Comparison of ENCODE assay signal across 9 cellular contexts in genomic region chr6:42104807-42105713, GRCh38. TPM values are rescaled to one million over a fixed set of nuclear protein-coding genes. Genes with fewer than 3 reads are reported as not detected.
DNase-seq lines count a peak whose midpoint lies in the region; ATAC-seq and TF ChIP-seq lines count a peak whose summit lies in the region.
"Had no signal": no experiment of that assay in that cellular context is flagged by ENCODE, and none has a peak within 500 bp of the region (broad histone marks: within the 10 kb centered on the region; RNA-seq: fewer than 3 reads in every experiment).

No MANE protein-coding gene starts in this region.

- H4K20me1 ChIP-seq in SK-N-SH (ENCODE audit: insufficient read depth) = no peaks in the 10 kb centered on the region

- H3K36me3 Mint-ChIP-seq in WTC11 = peaks cover 44% of the 10 kb centered on the region
- H3K36me3 Mint-ChIP-seq in activated T-helper 2 cell treated with anti-CD3 and anti-CD28 coated beads, Interferon-gamma antibody, Interleukin-2, Interleukin-4, amounts not matched to agents 10 μg/mL and 5 μg/mL and 100 μg/mL, durations not matched to agents 14 hours and 24 hours and 36 hours (ENCODE audit: low read depth) = no peaks in the 10 kb centered on the region

- H3K4me3 Mint-ChIP-seq in WTC11 = peak overlapping the region; percentile 46
- no peak overlapping the region for H3K4me3 Mint-ChIP-seq in activated T-helper 2 cell treated with anti-CD3 and anti-CD28 coated beads, Interferon-gamma antibody, Interleukin-2, Interleukin-4, amounts not matched to agents 10 μg/mL and 5 μg/mL and 100 μg/mL, durations not matched to agents 14 hours and 24 hours and 36 hours (ENCODE audit: low read depth)

- no peak overlapping the region for H3K27ac Mint-ChIP-seq in WTC11
- no peak overlapping the region for H3K27ac Mint-ChIP-seq in activated T-helper 2 cell treated with anti-CD3 and anti-CD28 coated beads, Interferon-gamma antibody, Interleukin-2, Interleukin-4, amounts not matched to agents 10 μg/mL and 5 μg/mL and 100 μg/mL, durations not matched to agents 14 hours and 24 hours and 36 hours

- no peak for TF ChIP-seq EP300 in upper lobe of left lung (IDR thresholded peaks at IDR 0.05)
- TF ChIP-seq EP300 in SK-N-SH (IDR thresholded peaks at IDR 0.05; ENCODE audit: borderline replicate concordance in 1 of 2, low read depth in 1 of 2, low read length in 1 of 2) = no peak

- peaks cover 47% of the 10 kb centered on the region for H3K36me3 ChIP-seq in iPS-20b (ENCODE audit: insufficient read depth, low read depth, low read length)
- peaks cover 0 to 7% (median 0%) of the 10 kb centered on the region in 4 donors for H3K36me3 ChIP-seq in upper lobe of left lung
- no peaks in the 10 kb centered on the region for H3K36me3 ChIP-seq in SK-N-SH (replicated peaks in 1 of 2; ENCODE audit: control insufficient read depth in 1 of 2, insufficient read depth in 2 of 2, low read length in 1 of 2)

- no peaks in the 10 kb centered on the region for H3K9me2 ChIP-seq in SK-N-SH

- peaks cover 5% of the 10 kb centered on the region for H3K27me3 Mint-ChIP-seq in WTC11 (ENCODE audit: low read depth)
- no peaks in the 10 kb centered on the region for H3K27me3 Mint-ChIP-seq in activated T-helper 2 cell treated with anti-CD3 and anti-CD28 coated beads, Interferon-gamma antibody, Interleukin-2, Interleukin-4, amounts not matched to agents 10 μg/mL and 5 μg/mL and 100 μg/mL, durations not matched to agents 14 hours and 24 hours and 36 hours (ENCODE audit: low read depth)

- POLR2A ChIA-PET in WTC11 (lab: Charles Lee) = interaction anchor here (0.5 to 2.1 kb wide), 4 partner anchors 9 to 110 kb away, joined by 3 to 5 read pairs (median 4); partner anchors contain the start of gene C6orf132
- POLR2A ChIA-PET in SK-N-SH (lab: Yijun Ruan, JAX) = no interaction called here

- H3K27ac ChIP-seq in iPS-20b (ENCODE audit: low read length) (no peak overlapping the region), upper lobe of left lung (peak overlapping the region in 2 of 4 donors; percentile 26 to 82), SK-N-SH (ENCODE audit: low read depth in 2 of 2, low read length in 1 of 2) (no peak overlapping the region)

- no peak overlapping the region for H3K4me2 ChIP-seq in SK-N-SH

- no peaks in the 10 kb centered on the region for H3K9me3 ChIP-seq in iPS-20b (ENCODE audit: insufficient read depth, low read depth, low read length)
- H3K9me3 ChIP-seq in upper lobe of left lung = no peaks in the 10 kb centered on the region
- H3K9me3 ChIP-seq in SK-N-SH = no peaks in the 10 kb centered on the region

- H3K9ac ChIP-seq in iPS-20b (ENCODE audit: low read depth, low read length) (peak overlapping the region; percentile 54; the same call in 1 of the 2 replicates), SK-N-SH (no peak overlapping the region)

- H3K27me3 ChIP-seq in iPS-20b (ENCODE audit: insufficient read depth, low read length) = peaks cover 7% of the 10 kb centered on the region; the same call in 1 of the 2 replicates
- peaks cover 0 to 7% (median 0%) of the 10 kb centered on the region in 4 donors for H3K27me3 ChIP-seq in upper lobe of left lung
- H3K27me3 ChIP-seq in SK-N-SH (ENCODE audit: insufficient read depth) = no peaks in the 10 kb centered on the region

- CTCF ChIA-PET in WTC11 (lab: Charles Lee) (interaction anchor here (0.6 to 4.5 kb wide), 56 partner anchors 8 to 686 kb away, joined by 3 to 127 read pairs (median 6); partner anchors contain the start of genes BYSL, C6orf132, FRS3 and GUCA1B), SK-N-SH (lab: Yijun Ruan, JAX) (interaction anchor here (1.0 to 2.5 kb wide), 5 partner anchors 13 to 443 kb away, joined by 3 to 6 read pairs (median 5); no protein-coding TSS in a partner anchor)

- TF ChIP-seq CTCF in WTC11 (IDR thresholded peaks at IDR 0.05) (no peak), upper lobe of left lung (IDR thresholded peaks at IDR 0.05) (no peak), SK-N-SH (IDR thresholded peaks at IDR 0.05) (no peak)

- ATAC-seq in Right ventricle myocardium inferior (no peak), Right ventricle myocardium superior (ENCODE audit: poor library complexity) (no peak), WTC11 (peak; percentile 29), upper lobe of left lung (ENCODE audit: low FRiP score in 2 of 2) (no peak)

- DNase-seq in Right ventricle myocardium inferior (ENCODE audit: missing footprints) (peak; percentile 50), Right ventricle myocardium superior (no peak), WTC11 (ENCODE audit: low spot score) (peak; percentile 56), upper lobe of left lung (peak in 1 of 2 donors; percentile 73), NK-92 (lab: John Stamatoyannopoulos, UW; ENCODE audit: unreplicated experiment) (no peak), SK-N-SH (no peak)
- DNase-seq in activated T-helper 2 cell treated with anti-CD3 and anti-CD28 coated beads, Interferon-gamma antibody, Interleukin-2, Interleukin-4, amounts not matched to agents 10 μg/mL and 5 μg/mL and 100 μg/mL, durations not matched to agents 14 hours and 24 hours and 36 hours (ENCODE audit: low spot score) = no peak
- DNase-seq: hippocampal formation had no signal

- no peaks in the 10 kb centered on the region for H3K79me2 ChIP-seq in SK-N-SH (ENCODE audit: insufficient read depth)

- H2AFZ ChIP-seq in SK-N-SH (ENCODE audit: low read depth) = no peak overlapping the region

- TF ChIP-seq RAD21 in SK-N-SH (IDR thresholded peaks at IDR 0.05; ENCODE audit: low read length) = no peak

- WGBS in upper lobe of left lung, 2 donors = 63 to 64% methylated on average over 21 to 31 of the region's 35 CpGs
- WGBS in SK-N-SH (ENCODE audit: low lambda C conversion rate) = 96% methylated on average over 10 of the region's 35 CpGs

- H3K4me3 ChIP-seq in iPS-20b (ENCODE audit: low read length) (peak overlapping the region; percentile 52; the same call in 1 of the 2 replicates), upper lobe of left lung (peak overlapping the region in 3 of 4 donors; percentile 39 to 53 (median 50)), SK-N-SH (ENCODE audit: low read depth in 2 of 2, low read length in 1 of 2) (no peak overlapping the region)

- no peaks in the 10 kb centered on the region for H3K9me3 Mint-ChIP-seq in WTC11
- no peaks in the 10 kb centered on the region for H3K9me3 Mint-ChIP-seq in activated T-helper 2 cell treated with anti-CD3 and anti-CD28 coated beads, Interferon-gamma antibody, Interleukin-2, Interleukin-4, amounts not matched to agents 10 μg/mL and 5 μg/mL and 100 μg/mL, durations not matched to agents 14 hours and 24 hours and 36 hours

- H3K4me1 ChIP-seq in iPS-20b (ENCODE audit: insufficient read depth, low read length) = peaks cover 4% of the 10 kb centered on the region; the same call in 1 of the 2 replicates
- H3K4me1 ChIP-seq in upper lobe of left lung = peaks cover 27 to 41% (median 30%) of the 10 kb centered on the region in 4 donors
- H3K4me1 ChIP-seq in SK-N-SH (ENCODE audit: control insufficient read depth in 1 of 2, insufficient read depth in 2 of 2, low read depth in 1 of 2, low read length in 1 of 2) = 0 out of 4 replicates have a peak, but pooled peaks cover 0 to 7% of the 10 kb centered on the region in 2 experiments

- no peaks in the 10 kb centered on the region for H3F3A ChIP-seq in SK-N-SH (replicated peaks; ENCODE audit: insufficient read depth)

- intact Hi-C loops in Right ventricle myocardium inferior (cut with DNase I) = loop anchor here (5.0 kb wide), 1 partner anchor 38 kb away; no protein-coding TSS in a partner anchor
- intact Hi-C loops in Right ventricle myocardium superior (cut with DNase I) = no loop called here
- intact Hi-C loops in activated T-helper 2 cell treated with anti-CD3 and anti-CD28 coated beads, Interferon-gamma antibody, Interleukin-2, Interleukin-4, amounts not matched to agents 10 μg/mL and 5 μg/mL and 100 μg/mL, durations not matched to agents 14 hours and 24 hours and 36 hours (cut with micrococcal nuclease) = loop anchor here (1.0 to 2.0 kb wide), 2 partner anchors 30 to 318 kb away; partner anchors contain the start of gene TOMM6

- H3K4me1 Mint-ChIP-seq in WTC11 = peaks cover 19% of the 10 kb centered on the region
- peaks cover 15% of the 10 kb centered on the region for H3K4me1 Mint-ChIP-seq in activated T-helper 2 cell treated with anti-CD3 and anti-CD28 coated beads, Interferon-gamma antibody, Interleukin-2, Interleukin-4, amounts not matched to agents 10 μg/mL and 5 μg/mL and 100 μg/mL, durations not matched to agents 14 hours and 24 hours and 36 hours (ENCODE audit: low read depth)

- TF ChIP-seq POLR2A in upper lobe of left lung (IDR thresholded peaks at IDR 0.05) = no peak

TF ChIP-seq in WTC11, 78 proteins besides CTCF, POLR2A, EP300 and RAD21 (continues in another document):
- TF ChIP-seq OVOL2 (CRISPR knock-in tag; IDR thresholded peaks at IDR 0.05; ENCODE audit: borderline replicate concordance) (no peak), ZNF263 (CRISPR knock-in tag; IDR thresholded peaks at IDR 0.05; ENCODE audit: low read depth) (0 out of 2 replicates have a peak, but pooled peaks have one; percentile 38)

RNA-seq across cellular contexts. Expression of gene C6orf132, which starts 37.4 kb away (rescaled TPM):
- 2.0 TPM for total RNA-seq in Right ventricle myocardium inferior
- 1.9 TPM for total RNA-seq in Right ventricle myocardium superior
- 38.1 to 52.6 TPM (median 38.2 TPM) in 3 replicates for total RNA-seq in WTC11 (2021)
- total RNA-seq in upper lobe of left lung = 10 to 100 TPM in 5 of 6 donors, 1 to 10 TPM in 1; 9.4 to 26.3 (median 17.0) TPM
- total RNA-seq in activated T-helper 2 cell treated with anti-CD3 and anti-CD28 coated beads, Interferon-gamma antibody, Interleukin-2, Interleukin-4, amounts not matched to agents 10 μg/mL and 5 μg/mL and 100 μg/mL, durations not matched to agents 14 hours and 24 hours and 36 hours = 0.09 and 0.23 TPM in 2 replicates
- not detected in 2 replicates for polyA plus RNA-seq in SK-N-SH (2012; rRNA removed)
- not detected in 2 replicates for polyA plus RNA-seq in SK-N-SH (2012; cell fraction: cytosol; rRNA removed)
- polyA plus RNA-seq in SK-N-SH (2012; cell fraction: nucleus; rRNA removed) = not detected in 2 replicates

RNA-seq across cellular contexts. Expression of gene TAF8, which starts 54.7 kb away (rescaled TPM):
- total RNA-seq in Right ventricle myocardium inferior (31.5 TPM), Right ventricle myocardium superior (28.7 TPM), WTC11 (2021) (29.6 to 33.6 TPM (median 31.0 TPM) in 3 replicates), upper lobe of left lung (10 to 100 TPM; 23.0 to 67.1 (median 34.4) TPM)
- total RNA-seq in activated T-helper 2 cell treated with anti-CD3 and anti-CD28 coated beads, Interferon-gamma antibody, Interleukin-2, Interleukin-4, amounts not matched to agents 10 μg/mL and 5 μg/mL and 100 μg/mL, durations not matched to agents 14 hours and 24 hours and 36 hours = 38.8 and 41.9 TPM in 2 replicates
- polyA plus RNA-seq in SK-N-SH (2012; rRNA removed) = 21.7 and 27.8 TPM in 2 replicates
- polyA plus RNA-seq in SK-N-SH (2012; cell fraction: cytosol; rRNA removed) = 16.9 and 17.1 TPM in 2 replicates
- polyA plus RNA-seq in SK-N-SH (2012; cell fraction: nucleus; rRNA removed) = 24.3 and 33.4 TPM in 2 replicates

Comparison
In these comparisons a context has a peak if more than half of its experiments do, and no peak if none do; other contexts are left out.
1. DNase-seq: peak in Right ventricle myocardium inferior (single experiment) and WTC11 (single experiment); none in Right ventricle myocardium superior (single experiment), NK-92 (single experiment), activated T-helper 2 cell treated with anti-CD3 and anti-CD28 coated beads, Interferon-gamma antibody, Interleukin-2, Interleukin-4, amounts not matched to agents 10 μg/mL and 5 μg/mL and 100 μg/mL, durations not matched to agents 14 hours and 24 hours and 36 hours (single experiment) and SK-N-SH (single experiment).
2. H3K4me3 ChIP-seq: peak in iPS-20b (single experiment) and upper lobe of left lung (3 of 4); none in SK-N-SH (0 of 2).